ENCODE assay signal across 8 cellular contexts in the genomic region with DNA sequence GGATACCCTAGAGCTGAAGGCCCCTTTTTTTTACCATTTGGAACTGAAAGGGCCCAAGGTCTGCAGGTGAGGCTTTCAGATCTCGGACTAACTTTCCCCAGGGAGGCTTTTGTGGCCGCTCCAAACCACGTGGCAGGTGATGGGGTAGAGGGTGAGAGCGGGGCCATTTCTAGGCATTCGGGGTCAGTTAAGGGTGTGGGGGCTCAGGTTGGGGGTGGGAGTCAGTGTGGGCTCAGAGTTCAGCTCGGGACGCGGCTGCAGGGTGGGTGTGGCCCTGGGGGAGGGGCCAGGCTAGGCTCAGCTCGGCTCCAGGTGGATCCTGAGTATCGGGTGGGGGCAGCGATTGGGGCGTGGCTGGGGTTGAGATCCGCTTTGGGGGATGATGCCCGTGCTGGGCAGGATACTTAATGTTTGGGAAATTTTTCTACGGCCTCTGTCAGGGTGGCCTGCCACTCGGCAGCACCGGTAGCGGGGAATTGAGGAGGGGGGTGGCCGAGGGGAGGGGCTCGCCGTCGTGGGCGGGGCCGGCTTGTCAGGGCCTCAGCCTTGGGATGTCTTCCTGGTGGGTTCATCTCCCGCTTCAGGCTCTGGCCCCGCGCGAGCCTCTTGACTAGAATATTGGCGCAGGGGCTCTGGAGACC. TPM values are rescaled to one million over a fixed set of nuclear protein-coding genes. Genes with fewer than 3 reads are reported as not detected.
DNase-seq lines count a peak whose midpoint lies in the region; ATAC-seq and TF ChIP-seq lines count a peak whose summit lies in the region.

No MANE protein-coding gene starts in this region.

- H3K4me1 ChIP-seq in esophagus squamous epithelium: peaks cover 41 to 71% (median 57%) of the 10 kb centered on the region in 3 donors

- H3K36me3 ChIP-seq in esophagus squamous epithelium: peaks cover 0 to 6% (median 0%) of the 10 kb centered on the region in 3 donors

- ATAC-seq in HG03354 (IDR thresholded peaks at IDR 0.05; ENCODE audit: poor library complexity, severe bottlenecking, unreplicated experiment) (no peak), GM18502 (IDR thresholded peaks at IDR 0.05; ENCODE audit: poor library complexity, unreplicated experiment) (no peak)

- H3K4me3 Mint-ChIP-seq in progenitor cell of endocrine pancreas (ENCODE audit: low read depth): peak overlapping the region; percentile 90

- DNase-seq in activated CD4-positive, CD25-positive, alpha-beta regulatory T cell treated with anti-CD3 and anti-CD28 coated beads, Interleukin-2, amount 50 U/mL, for 72 hours: peak; percentile 48
- no peak for DNase-seq in activated CD4-positive, CD25-positive, alpha-beta regulatory T cell (lab: John Stamatoyannopoulos, UW)
- DNase-seq in T-helper 22 cell (ENCODE audit: low read depth) (peak; percentile 34), esophagus squamous epithelium (lab: John Stamatoyannopoulos, UW) (no peak), progenitor cell of endocrine pancreas (ENCODE audit: low spot score, unreplicated experiment) (no peak), middle frontal gyrus (ENCODE audit: extremely low spot score, low spot score) (no peak)

- no peaks in the 10 kb centered on the region for H3K27me3 ChIP-seq in esophagus squamous epithelium

- intact Hi-C loops in esophagus squamous epithelium (cut with DNase I): loop anchor here (5.0 kb wide), 1 partner anchor 117 kb away; no protein-coding TSS in a partner anchor

- H3K27me3 Mint-ChIP-seq in progenitor cell of endocrine pancreas: peaks cover 5% of the 10 kb centered on the region

- no peak overlapping the region for H3K27ac Mint-ChIP-seq in progenitor cell of endocrine pancreas

- TF ChIP-seq POLR2A in esophagus squamous epithelium (IDR thresholded peaks at IDR 0.05): no peak

- H3K4me3 ChIP-seq in esophagus squamous epithelium: peak overlapping the region; percentile 48 to 96 (median 64)

- H3K4me1 Mint-ChIP-seq in progenitor cell of endocrine pancreas (ENCODE audit: low read depth): peaks cover 31% of the 10 kb centered on the region

- H3K9me3 ChIP-seq in esophagus squamous epithelium: no peaks in the 10 kb centered on the region

- peak overlapping the region; percentile 90 to 100 (median 95) for H3K27ac ChIP-seq in esophagus squamous epithelium

- TF ChIP-seq CTCF in esophagus squamous epithelium (IDR thresholded peaks at IDR 0.05) (no peak), progenitor cell of endocrine pancreas (IDR thresholded peaks at IDR 0.05; ENCODE audit: unreplicated experiment) (no peak)

- no peaks in the 10 kb centered on the region for H3K36me3 Mint-ChIP-seq in progenitor cell of endocrine pancreas (ENCODE audit: insufficient read depth)

- H3K9me3 Mint-ChIP-seq in progenitor cell of endocrine pancreas (ENCODE audit: low read depth): no peaks in the 10 kb centered on the region

- WGBS in esophagus squamous epithelium, 2 donors: 8 to 13% methylated on average over 8 to 13 of the region's 29 CpGs

RNA-seq across cellular contexts. Expression of a gene that starts 2.5 kb away (rescaled TPM):
- total RNA-seq in esophagus squamous epithelium: 10 to 100 TPM; 16.4 to 54.6 (median 41.8) TPM
- total RNA-seq in progenitor cell of endocrine pancreas: 26.9 and 34.0 TPM in 2 replicates

Comparison
In these comparisons a context has a peak if more than half of its experiments do, and no peak if none do; other contexts are left out.
1. DNase-seq: peak in activated CD4-positive, CD25-positive, alpha-beta regulatory T cell treated with anti-CD3 and anti-CD28 coated beads, Interleukin-2, amount 50 U/mL, for 72 hours (single experiment) and T-helper 22 cell (single experiment); none in activated CD4-positive, CD25-positive, alpha-beta regulatory T cell (0 of 4), esophagus squamous epithelium (single experiment), progenitor cell of endocrine pancreas (single experiment) and middle frontal gyrus (single experiment).